Comparison of ENCODE assay signal across 8 cellular contexts in the genomic region with DNA sequence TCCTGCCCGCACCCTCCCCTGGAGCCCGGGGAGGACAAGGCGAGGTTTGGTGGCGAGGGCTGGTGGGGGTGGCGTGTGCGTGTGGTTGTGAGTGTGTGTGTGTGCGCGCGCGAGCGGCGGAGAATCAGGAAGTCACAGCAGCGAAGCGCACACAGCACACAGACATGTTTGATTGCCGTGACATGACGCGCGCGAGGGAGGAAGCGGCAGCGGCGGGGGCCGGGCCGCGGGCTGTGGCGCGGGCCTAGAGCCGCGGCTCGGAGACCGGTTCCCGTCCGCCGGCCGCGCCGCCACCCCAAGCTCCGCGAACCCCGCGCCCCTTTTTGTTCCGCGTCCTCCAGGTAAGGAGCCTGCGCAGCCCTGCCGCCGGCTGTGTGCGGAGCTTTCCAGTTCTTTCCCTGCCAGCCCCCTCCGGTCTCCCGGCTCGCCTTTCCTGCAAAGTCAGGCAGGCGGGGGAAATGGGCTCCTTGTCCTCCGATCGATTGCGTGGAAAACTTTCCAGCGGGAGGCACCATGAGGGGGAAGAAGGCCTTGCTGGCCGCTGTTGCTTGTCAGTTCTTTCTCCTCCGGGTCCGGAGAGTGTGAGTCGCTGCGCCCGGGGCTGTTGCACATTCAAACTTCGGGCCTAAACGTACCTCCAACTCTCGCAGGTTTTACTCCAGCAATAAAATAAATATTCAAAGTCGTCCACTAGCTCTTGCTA. TPM values are rescaled to one million over a fixed set of nuclear protein-coding genes. Genes with fewer than 3 reads are reported as not detected.
DNase-seq lines count a peak whose midpoint lies in the region; ATAC-seq and TF ChIP-seq lines count a peak whose summit lies in the region.

No MANE protein-coding gene starts in this region.

- no peaks in the 10 kb centered on the region for H3K36me3 Mint-ChIP-seq in nephron progenitor cell (ENCODE audit: low read depth)
- peaks cover 13% of the 10 kb centered on the region for H3K36me3 Mint-ChIP-seq in stimulated activated naive CD8-positive, alpha-beta T cell treated with anti-CD3 and anti-CD28 coated beads, Interleukin-15, Interleukin-2, amounts not matched to agents 100 ng/mL and 50 ng/mL, for 24 hours (ENCODE audit: low read depth)

- H3K4me1 ChIP-seq in BE2C, result no peaks in the 10 kb centered on the region

- no peaks in the 10 kb centered on the region for H3K9me3 ChIP-seq in BE2C

- TF ChIP-seq CTCF in BE2C (IDR thresholded peaks at IDR 0.05; ENCODE audit: low read depth, low read length) (no peak), nephron progenitor cell (IDR thresholded peaks at IDR 0.05) (no peak)

- H3K9me3 Mint-ChIP-seq in nephron progenitor cell, result no peaks in the 10 kb centered on the region
- H3K9me3 Mint-ChIP-seq in stimulated activated naive CD8-positive, alpha-beta T cell treated with anti-CD3 and anti-CD28 coated beads, Interleukin-15, Interleukin-2, amounts not matched to agents 100 ng/mL and 50 ng/mL, for 24 hours, result no peaks in the 10 kb centered on the region

- H3K4me3 Mint-ChIP-seq in nephron progenitor cell, result peak overlapping the region; percentile 95
- peak overlapping the region; percentile 95 for H3K4me3 Mint-ChIP-seq in stimulated activated naive CD8-positive, alpha-beta T cell treated with anti-CD3 and anti-CD28 coated beads, Interleukin-15, Interleukin-2, amounts not matched to agents 100 ng/mL and 50 ng/mL, for 24 hours

- ATAC-seq in HG03457 (IDR thresholded peaks at IDR 0.05; ENCODE audit: unreplicated experiment), result peak; percentile 27

- H3K4me1 Mint-ChIP-seq in nephron progenitor cell, result peaks cover 38% of the 10 kb centered on the region
- peaks cover 60% of the 10 kb centered on the region for H3K4me1 Mint-ChIP-seq in stimulated activated naive CD8-positive, alpha-beta T cell treated with anti-CD3 and anti-CD28 coated beads, Interleukin-15, Interleukin-2, amounts not matched to agents 100 ng/mL and 50 ng/mL, for 24 hours (ENCODE audit: low read depth)

- H3K36me3 ChIP-seq in BE2C, result no peaks in the 10 kb centered on the region

- H3K27me3 Mint-ChIP-seq in nephron progenitor cell (ENCODE audit: low read depth, poor library complexity), result peaks cover 59% of the 10 kb centered on the region
- H3K27me3 Mint-ChIP-seq in stimulated activated naive CD8-positive, alpha-beta T cell treated with anti-CD3 and anti-CD28 coated beads, Interleukin-15, Interleukin-2, amounts not matched to agents 100 ng/mL and 50 ng/mL, for 24 hours, result no peaks in the 10 kb centered on the region

- no peak overlapping the region for H3K27ac Mint-ChIP-seq in nephron progenitor cell
- H3K27ac Mint-ChIP-seq in stimulated activated naive CD8-positive, alpha-beta T cell treated with anti-CD3 and anti-CD28 coated beads, Interleukin-15, Interleukin-2, amounts not matched to agents 100 ng/mL and 50 ng/mL, for 24 hours, result peak overlapping the region; percentile 97

- peaks cover 69% of the 10 kb centered on the region for H3K27me3 ChIP-seq in BE2C

- DNase-seq in BE2C (peak; percentile 12), GM19238 (ENCODE audit: insufficient read length, low spot score) (peak; percentile 62), RPMI8226 (peak; percentile 79), activated gamma-delta T cell (lab: John Stamatoyannopoulos, UW) (peak; percentile 71), fibroblast of the conjunctiva (ENCODE audit: low read depth) (peak; percentile 49), nephron progenitor cell (peak; percentile 62)

- peak overlapping the region; percentile 74 for H3K4me3 ChIP-seq in BE2C (ENCODE audit: low read depth, low read length)

RNA-seq across cellular contexts. Expression of a gene that starts 2.5 kb away (rescaled TPM):
- polyA plus RNA-seq in BE2C (2012; ENCODE audit: insufficient read depth, insufficient read length, low read depth), result 1.1 TPM

Comparison
In these comparisons a context has a peak if more than half of its experiments do, and no peak if none do; other contexts are left out.
1. Peak in every context shown above with its lines: DNase-seq, ATAC-seq and H3K4me3 ChIP-seq.
2. DNase-seq: peak in every context shown above with its lines; median percentile 79 in RPMI8226; 71 in activated gamma-delta T cell; 62 in GM19238; 62 in nephron progenitor cell; 49 in fibroblast of the conjunctiva; 12 in BE2C.